Comparison of ENCODE assay signal across 31 cellular contexts in genomic region chr2:14715600-14715999, GRCh38.
"Had no signal": no experiment of that assay in that cellular context is flagged by ENCODE, and none has a peak within 500 bp of the region (broad histone marks: within the 10 kb centered on the region; RNA-seq: fewer than 3 reads in every experiment).

No MANE protein-coding gene starts in this region.

- DNase-seq: Kasumi-1, MG63, MM.1S, NCI-H1048, NCI-H1092, NCI-H1092 treated with DMSO at 0.1 percent for 48 hours, NCI-H1105, NCI-H1105 treated with DMSO at 0.1 percent for 48 hours, NCI-H1417, NCI-H1417 treated with DMSO at 0.1 percent for 48 hours, NCI-H1436, NCI-H1436 treated with DMSO at 0.1 percent for 48 hours, NCI-H1694, NCI-H1694 treated with DMSO at 0.1 percent for 48 hours, NCI-H187, NCI-H187 treated with DMSO at 0.1 percent for 48 hours, NCI-H1930, NCI-H2029, NCI-H2029 treated with DMSO at 0.1 percent for 48 hours, NCI-H2081, NCI-H2081 treated with DMSO at 0.1 percent for 48 hours, NCI-H2107, NCI-H2171, NCI-H2227 treated with DMSO at 0.1 percent for 48 hours, NCI-H226, NCI-H345, NCI-H446, NCI-H446 treated with DMSO at 0.1 percent for 48 hours, NCI-H510A, NCI-H510A treated with DMSO at 0.1 percent for 48 hours, NCI-H526 had no signal

- H3K4me3 ChIP-seq: MG63 had no signal

- H3K9me3 ChIP-seq: MG63 had no signal

- H3K27me3 ChIP-seq: MG63 had no signal

- H3K36me3 ChIP-seq: MG63 had no signal
